In genomic region chr13:26707122-26708006, GRCh38 we compare ENCODE assay signal across 8 cellular contexts.
DNase-seq lines count a peak whose midpoint lies in the region; ATAC-seq and TF ChIP-seq lines count a peak whose summit lies in the region.

No MANE protein-coding gene starts in this region.

- DNase-seq in AG09319 (ENCODE audit: extremely low read depth, low read depth): no peak
- peak; percentile 62 for DNase-seq in GM13976 (ENCODE audit: low spot score)
- peak; percentile 19 for DNase-seq in NCI-H2029 (lab: John Stamatoyannopoulos, UW)
- DNase-seq in UCSD-AML1 (lab: John Stamatoyannopoulos, UW; ENCODE audit: unreplicated experiment): peak; percentile 30
- peak; percentile 69 for DNase-seq in epithelial cell of esophagus (ENCODE audit: low read depth)
- peak; percentile 53 for DNase-seq in midbrain (lab: John Stamatoyannopoulos, UW)

- H3K4me3 ChIP-seq in epithelial cell of esophagus (ENCODE audit: low read length): no peak overlapping the region

- peak; percentile 60 for TF ChIP-seq CTCF in AG09319 (IDR thresholded peaks at IDR 0.05; ENCODE audit: low read depth, low read length)
- peak; percentile 24 for TF ChIP-seq CTCF in GM13976 (IDR thresholded peaks at IDR 0.05; ENCODE audit: borderline replicate concordance, control extremely low read depth, extremely low read depth, insufficient read depth, missing control alignments)
- TF ChIP-seq CTCF in epithelial cell of esophagus (IDR thresholded peaks at IDR 0.05; ENCODE audit: insufficient read depth, low read depth, low read length, missing control alignments): peak; percentile 77

- in situ Hi-C loops in GM13976 (cut with MboI; ENCODE audit: low sequenced_read_pairs, unreplicated experiment): no loop called here

- ATAC-seq in HG03280 (IDR thresholded peaks at IDR 0.05; ENCODE audit: unreplicated experiment): no peak
- no peak for ATAC-seq in activated CD4-positive, CD25-positive, alpha-beta regulatory T cell treated with anti-CD3 and anti-CD28 coated beads, Interleukin-2, amount 50 U/mL, for 24 hours

Comparison
In these comparisons a context has a peak if more than half of its experiments do, and no peak if none do; other contexts are left out.
1. CTCF ChIP-seq: peak in every context shown above with its lines; median percentile 77 in epithelial cell of esophagus; 60 in AG09319; 24 in GM13976.